8 cellular contexts compared by ENCODE assay signal in genomic region chr2:128317898-128318225, GRCh38. TPM values are rescaled to one million over a fixed set of nuclear protein-coding genes. Genes with fewer than 3 reads are reported as not detected.
DNase-seq lines count a peak whose midpoint lies in the region; ATAC-seq, FAIRE-seq and TF ChIP-seq lines count a peak whose summit lies in the region.
"Not testable (repeated sequence)": the region's sequence is repeated elsewhere in the genome, so short reads cannot be mapped to it uniquely, and the experiment has no call there.

No MANE protein-coding gene starts in this region.

- H3K4me2 ChIP-seq in A549 (peak overlapping the region; percentile 88), GM12878 (ENCODE audit: control insufficient read depth, insufficient read depth) (peak overlapping the region; percentile 92)

- CTCF ChIA-PET in A549 (lab: Yijun Ruan, JAX): interaction anchor here (1.3 kb wide), 1 partner anchor 12 kb away, joined by 3 read pairs; no protein-coding TSS in a partner anchor
- CTCF ChIA-PET in GM12878 (lab: Yijun Ruan, JAX): not testable (repeated sequence)

- not testable (repeated sequence) for TF ChIP-seq POLR2A in A549 (IDR thresholded peaks at IDR 0.05; ENCODE audit: low read length); GM12878 (IDR thresholded peaks at IDR 0.05; ENCODE audit: low read depth, low read length); sigmoid colon (IDR thresholded peaks at IDR 0.05)

- not testable (repeated sequence) for H3K27ac Mint-ChIP-seq in T-helper 1 cell treated with Interleukin-12 subunit alpha and Interleukin-12 subunit beta and Interleukin-4 antibody, amounts not matched to agents 30 μg/mL and 1 μg/mL, for 36 hours
- peak overlapping the region; percentile 86 for H3K27ac Mint-ChIP-seq in memory B cell

- H3K4me1 ChIP-seq in A549: peaks cover 20% of the 10 kb centered on the region
- H3K4me1 ChIP-seq in GM12878 (ENCODE audit: control insufficient read depth, insufficient read depth, low read length): peaks cover 15% of the 10 kb centered on the region
- peaks cover 0 to 68% (median 64%) of the 10 kb centered on the region in 4 donors for H3K4me1 ChIP-seq in sigmoid colon

- intact Hi-C loops in GM12878 (cut with micrococcal nuclease; ENCODE audit: unreplicated experiment); sigmoid colon (cut with DNase I): not testable (repeated sequence)

- H3K4me3 Mint-ChIP-seq in T-helper 1 cell treated with Interleukin-12 subunit alpha and Interleukin-12 subunit beta and Interleukin-4 antibody, amounts not matched to agents 30 μg/mL and 1 μg/mL, for 36 hours: peak overlapping the region; percentile 88
- H3K4me3 Mint-ChIP-seq in memory B cell: peak overlapping the region; percentile 97

- TF ChIP-seq CTCF in A549 (IDR thresholded peaks at IDR 0.05); GM12878 (IDR thresholded peaks at IDR 0.05 in 2 of 3, conservative IDR thresholded peaks at IDR 0.05 in 1 of 3; ENCODE audit: control insufficient read depth in 2 of 3, extremely low read depth in 1 of 3, insufficient read depth in 1 of 3, low read depth in 3 of 3, low read length in 3 of 3); fibroblast of the aortic adventitia (IDR thresholded peaks at IDR 0.05; ENCODE audit: insufficient read depth, low read length); sigmoid colon (IDR thresholded peaks at IDR 0.05): not testable (repeated sequence)

- SMC1A ChIA-PET in GM12878 (lab: Charles Lee; ENCODE audit: uncharacterized antibody, unreplicated experiment): not testable (repeated sequence)

- RAD21 ChIA-PET in GM12878 (lab: Charles Lee; ENCODE audit: unreplicated experiment): not testable (repeated sequence)

- ATAC-seq in A549; memory B cell (ENCODE audit: low read depth): not testable (repeated sequence)
- ATAC-seq in GM19043 (IDR thresholded peaks at IDR 0.05; ENCODE audit: low read depth, unreplicated experiment) (peak; percentile 4), HG03432 (IDR thresholded peaks at IDR 0.05; ENCODE audit: unreplicated experiment) (peak; percentile 2), GM12878 (peak; percentile 0; the same call in 2 of the 3 replicates)

- not testable (repeated sequence) for H3K36me3 ChIP-seq in GM12878 (ENCODE audit: control insufficient read depth in 2 of 2, insufficient read depth in 2 of 2, low read length in 1 of 2); sigmoid colon

- BruUV-seq in GM12878 (replicated peaks; lab: Mats Ljungman, UMichigan): not testable (repeated sequence)

- peaks cover 15% of the 10 kb centered on the region for H3K79me2 ChIP-seq in GM12878 (ENCODE audit: control insufficient read depth, insufficient read depth, low read length)

- not testable (repeated sequence) for H3K36me3 Mint-ChIP-seq in T-helper 1 cell treated with Interleukin-12 subunit alpha and Interleukin-12 subunit beta and Interleukin-4 antibody, amounts not matched to agents 30 μg/mL and 1 μg/mL, for 36 hours (ENCODE audit: low read depth); memory B cell

- H2AFZ ChIP-seq in GM12878 (ENCODE audit: control insufficient read depth, low read depth, low read length): peak overlapping the region; percentile 56

- H3K27me3 Mint-ChIP-seq in T-helper 1 cell treated with Interleukin-12 subunit alpha and Interleukin-12 subunit beta and Interleukin-4 antibody, amounts not matched to agents 30 μg/mL and 1 μg/mL, for 36 hours (ENCODE audit: low read depth): peaks cover 21% of the 10 kb centered on the region
- H3K27me3 Mint-ChIP-seq in memory B cell: not testable (repeated sequence)

- not testable (repeated sequence) for H3K9me3 Mint-ChIP-seq in T-helper 1 cell treated with Interleukin-12 subunit alpha and Interleukin-12 subunit beta and Interleukin-4 antibody, amounts not matched to agents 30 μg/mL and 1 μg/mL, for 36 hours; memory B cell

- in situ Hi-C loops in GM12878 (cut with MboI): not testable (repeated sequence)

- POLR2A ChIA-PET in A549 (lab: Yijun Ruan, JAX); GM12878 (lab: Charles Lee): not testable (repeated sequence)

- not testable (repeated sequence) for H4K20me1 ChIP-seq in GM12878 (ENCODE audit: control insufficient read depth, insufficient read depth)

- TF ChIP-seq RAD21 in A549 (conservative IDR thresholded peaks at IDR 0.05 in 1 of 2, IDR thresholded peaks at IDR 0.05 in 1 of 2); GM12878 (IDR thresholded peaks at IDR 0.05; ENCODE audit: insufficient read depth, low read depth, low read length): not testable (repeated sequence)

- TF ChIP-seq EP300 in A549 (IDR thresholded peaks at IDR 0.05); GM12878 (IDR thresholded peaks at IDR 0.05; ENCODE audit: borderline replicate concordance in 1 of 2, control insufficient read depth in 1 of 2, low read depth in 2 of 2, low read length in 2 of 2); sigmoid colon (IDR thresholded peaks at IDR 0.05): not testable (repeated sequence)

- FAIRE-seq in A549 (lab: Jason Lieb, UNC); GM12878 (lab: Jason Lieb, UNC): not testable (repeated sequence)

- peak overlapping the region; percentile 54 for H3K4me3 ChIP-seq in A549
- peak overlapping the region; percentile 97 for H3K4me3 ChIP-seq in GM12878
- peak overlapping the region; percentile 76 for H3K4me3 ChIP-seq in fibroblast of the aortic adventitia (ENCODE audit: low read depth, low read length)
- H3K4me3 ChIP-seq in sigmoid colon: peak overlapping the region; percentile 54 to 97 (median 77)

- H3K27ac ChIP-seq in A549: peak overlapping the region; percentile 14 to 68; a peak in 2 of 6 replicates
- not testable (repeated sequence) for H3K27ac ChIP-seq in GM12878 (ENCODE audit: control insufficient read depth, insufficient read depth)
- peak overlapping the region in 3 of 4 donors; percentile 33 to 73 (median 71) for H3K27ac ChIP-seq in sigmoid colon

- 2% methylated on average over 6 of the region's 40 CpGs for WGBS in A549 (ENCODE audit: missing lambda C conversion rate)
- 7% methylated on average over 23 of the region's 40 CpGs for WGBS in GM12878 (ENCODE audit: insufficient coverage, insufficient replicate concordance, low lambda C conversion rate, missing lambda C conversion rate)
- 0% methylated on average over 30 of the region's 40 CpGs for WGBS in sigmoid colon, 2 donors

- H3K9me3 ChIP-seq in A549; GM12878 (replicated peaks; ENCODE audit: control insufficient read depth, insufficient read depth, low read length); sigmoid colon: not testable (repeated sequence)

- peak overlapping the region; percentile 64; the same call in 1 of the 2 replicates for H3K9ac ChIP-seq in GM12878 (ENCODE audit: control insufficient read depth, insufficient read depth, low read length)

- not testable (repeated sequence) for H3K27me3 ChIP-seq in GM12878 (replicated peaks in 1 of 2; ENCODE audit: control insufficient read depth in 2 of 2, insufficient read depth in 2 of 2, low read length in 1 of 2); sigmoid colon

- DNase-seq in A549 (ENCODE audit: low read depth in 1 of 2, low spot score in 1 of 2); GM12878 (ENCODE audit: low read depth, low spot score); fibroblast of the aortic adventitia (ENCODE audit: low read depth); memory B cell (ENCODE audit: low spot score in 2 of 2); sigmoid colon: not testable (repeated sequence)

- peaks cover 29% of the 10 kb centered on the region for H3K4me1 Mint-ChIP-seq in T-helper 1 cell treated with Interleukin-12 subunit alpha and Interleukin-12 subunit beta and Interleukin-4 antibody, amounts not matched to agents 30 μg/mL and 1 μg/mL, for 36 hours (ENCODE audit: low read depth)
- H3K4me1 Mint-ChIP-seq in memory B cell: peaks cover 29% of the 10 kb centered on the region

TF ChIP-seq in GM12878, 131 proteins besides CTCF, POLR2A, EP300 and RAD21 (continues in another document):
- TF ChIP-seq IKZF1 (conservative IDR thresholded peaks at IDR 0.05) (peak; percentile 50; the same call in 1 of the 2 replicates), GATAD2B (conservative IDR thresholded peaks at IDR 0.05; ENCODE audit: low read depth) (peak; percentile 40; the same call in 1 of the 2 replicates)

RNA-seq across cellular contexts. Expression of gene HS6ST1, which starts 0.8 kb away (rescaled TPM):
- polyA plus RNA-seq in A549 (2011; rRNA removed): 3.8 and 5.6 TPM in 2 replicates
- polyA plus RNA-seq in A549 (2012; cell fraction: cytosol; rRNA removed): 5.8 and 9.7 TPM in 2 replicates
- polyA plus RNA-seq in A549 (2012; cell fraction: nucleus; rRNA removed): 10.0 and 11.0 TPM in 2 replicates
- 10.5 to 11.9 TPM (median 11.6 TPM) in 3 replicates for polyA plus RNA-seq in A549 (2017; fragmentation: RNase III; extraction: RNeasy Plus Mini Kit Qiagen cat#74134 plus additional on column Dnase treatment)
- 6.0 and 6.7 TPM in 2 replicates for polyA minus RNA-seq in A549 (2011; rRNA and poly(A)+ RNA removed)
- total RNA-seq in GM12878 (2013; cell fraction: nucleolus; rRNA removed): 14.4 and 19.3 TPM in 2 replicates
- 13.3 and 16.3 TPM in 2 replicates for total RNA-seq in GM12878 (2014; rRNA removed)
- total RNA-seq in GM12878 (2014; rRNA removed; fragmentation: Illumina TruSeq; extraction: Trizol): 6.0 and 7.1 TPM in 2 replicates
- total RNA-seq in GM12878 (2021): 17.0 and 17.4 TPM in 2 replicates
- polyA plus RNA-seq in GM12878 (2011; ENCODE audit: low read depth): 1.7 TPM
- polyA plus RNA-seq in GM12878 (2011; rRNA removed): 1.7 and 3.1 TPM in 2 replicates
- polyA plus RNA-seq in GM12878 (2011; cell fraction: cytosol; rRNA removed): 6.2 and 9.8 TPM in 2 replicates
- 4.1 and 8.6 TPM in 2 replicates for polyA plus RNA-seq in GM12878 (2011; cell fraction: nucleus; rRNA removed)
- polyA plus RNA-seq in GM12878 (2012): 3.9 and 4.2 TPM in 2 replicates
- 1.7 and 6.2 TPM in 2 replicates for polyA plus RNA-seq in GM12878 (2014; fragmentation: Illumina TruSeq; extraction: Trizol)
- under 1 TPM; 0.48 to 0.75 TPM for polyA plus RNA-seq in GM12878 (2014; fragmentation: Nextera tagmentation; extraction: Ambion mirVana)
- polyA plus RNA-seq in GM12878 (2014; rRNA removed): 12.6 and 12.8 TPM in 2 replicates
- 1 to 10 TPM; 2.2 TPM for polyA plus RNA-seq in GM12878 (2016; fragmentation: Nextera tagmentation; extraction: Ambion mirVana)
- 5.3 and 10.3 TPM in 2 replicates for polyA minus RNA-seq in GM12878 (2011; rRNA and poly(A)+ RNA removed)
- polyA minus RNA-seq in GM12878 (2011; cell fraction: cytosol; rRNA and poly(A)+ RNA removed): 4.7 and 6.3 TPM in 2 replicates
- 10.2 and 28.1 TPM in 2 replicates for polyA minus RNA-seq in GM12878 (2011; cell fraction: nucleus; rRNA and poly(A)+ RNA removed)
- 7.7 and 10.6 TPM in 2 replicates for total RNA-seq in fibroblast of the aortic adventitia (ENCODE audit: low replicate concordance)
- 10 to 100 TPM; 13.2 to 27.4 (median 17.1) TPM for total RNA-seq in sigmoid colon
- 10 to 100 TPM; 12.0 to 25.1 (median 12.7) TPM for polyA plus RNA-seq in sigmoid colon
